In genomic region chr16:68332411-68333121, GRCh38 we compare ENCODE assay signal across 9 cellular contexts. TPM values are rescaled to one million over a fixed set of nuclear protein-coding genes. Genes with fewer than 3 reads are reported as not detected.
DNase-seq lines count a peak whose midpoint lies in the region; ATAC-seq and TF ChIP-seq lines count a peak whose summit lies in the region.
"Had no signal": no experiment of that assay in that cellular context is flagged by ENCODE, and none has a peak within 500 bp of the region (broad histone marks: within the 10 kb centered on the region; RNA-seq: fewer than 3 reads in every experiment).

No MANE protein-coding gene starts in this region.

- no peak overlapping the region for H3K4me3 ChIP-seq in fibroblast of villous mesenchyme (ENCODE audit: low read depth, low read length)
- no peak overlapping the region for H3K4me3 ChIP-seq in gastrocnemius medialis
- H3K4me3 ChIP-seq in H7 (ENCODE audit: insufficient read depth, low read depth, low read length), result no peak overlapping the region
- H3K4me3 ChIP-seq: SJSA1 had no signal

- in situ Hi-C loops in gastrocnemius medialis (cut with MboI; ENCODE audit: low sequenced_read_pairs in 4 of 4), result loop anchor here in 2 of 4 donors (5.0 to 25.0 kb wide), 2 partner anchors 70 to 245 kb away; partner anchors contain the start of genes NFATC3 (in 2 of the 2) and SLC7A6 (in 1 of the 2)

- H3K36me3 Mint-ChIP-seq in HFFc6 (ENCODE audit: low read depth), result peaks cover 15% of the 10 kb centered on the region; the same call in 1 of the 2 replicates

- H3K9me3 ChIP-seq in gastrocnemius medialis, result no peaks in the 10 kb centered on the region
- H3K9me3 ChIP-seq: SJSA1 had no signal

- peaks cover 0 to 30% of the 10 kb centered on the region in 2 donors for H3K4me1 ChIP-seq in gastrocnemius medialis

- H3K27ac ChIP-seq in gastrocnemius medialis, result peak overlapping the region; percentile 26 to 66 (median 58)
- H3K27ac ChIP-seq: SJSA1 had no signal

- no peaks in the 10 kb centered on the region for H3K9me3 Mint-ChIP-seq in HFFc6

- H3K27me3 ChIP-seq in gastrocnemius medialis (no peaks in the 10 kb centered on the region), H7 (ENCODE audit: control insufficient read depth, insufficient read depth, low read length) (no peaks in the 10 kb centered on the region)
- H3K27me3 ChIP-seq: SJSA1 had no signal

- H3K27ac Mint-ChIP-seq in HFFc6, result peak overlapping the region; percentile 85

- DNase-seq in HFFc6 (no peak), SIG-M5 (lab: John Stamatoyannopoulos, UW) (peak; percentile 12), fibroblast of villous mesenchyme (ENCODE audit: low read depth) (peak; percentile 82), gastrocnemius medialis (peak; percentile 26 to 42), NCI-H345 (lab: John Stamatoyannopoulos, UW) (no peak), H7 (no peak), NCI-H82 treated with DMSO at 0.1 percent for 48 hours (lab: John Stamatoyannopoulos, UW; ENCODE audit: unreplicated experiment) (no peak)
- no peak for DNase-seq in activated effector memory CD4-positive, alpha-beta T cell treated with Interleukin-2 at 50 U/mL for 16 hours

- ATAC-seq in gastrocnemius medialis, result peak in 1 of 2 donors; percentile 5

- TF ChIP-seq CTCF in HFFc6 (IDR thresholded peaks at IDR 0.05) (no peak), fibroblast of villous mesenchyme (IDR thresholded peaks at IDR 0.05; ENCODE audit: insufficient read depth, low read depth, low read length) (no peak), gastrocnemius medialis (IDR thresholded peaks at IDR 0.05 in 4 of 5, conservative IDR thresholded peaks at IDR 0.05 in 1 of 5) (no peak)

- H3K27me3 Mint-ChIP-seq in HFFc6 (ENCODE audit: insufficient read depth), result no peaks in the 10 kb centered on the region

- peaks cover 51% of the 10 kb centered on the region for H3K4me1 Mint-ChIP-seq in HFFc6 (ENCODE audit: low read depth)

- H3K4me3 Mint-ChIP-seq in HFFc6, result peak overlapping the region; percentile 51

- H3K36me3 ChIP-seq in gastrocnemius medialis (peaks cover 0 to 3% of the 10 kb centered on the region in 2 donors), H7 (replicated peaks; ENCODE audit: control insufficient read depth, insufficient read depth, low read length) (peaks cover 7% of the 10 kb centered on the region)

- intact Hi-C loops in gastrocnemius medialis (cut with DNase I; ENCODE audit: low total_unique reads), result no loop called here

- TF ChIP-seq POLR2A in gastrocnemius medialis (IDR thresholded peaks at IDR 0.05), result peak in 1 of 2 donors; percentile 15

RNA-seq across cellular contexts. Expression of gene PRMT7, which starts 21.7 kb away (rescaled TPM):
- total RNA-seq in HFFc6 (2021; fragmentation: NEBNext Ultra II Directional; extraction: Animal tissue kit (Norgen Biotek cat#: 25700)), result 10 to 100 TPM; 32.1 to 37.7 (median 36.4) TPM
- total RNA-seq in fibroblast of villous mesenchyme (42.7 and 42.8 TPM in 2 replicates), gastrocnemius medialis (10 to 100 TPM; 22.2 to 41.0 (median 32.8) TPM)
- 34.6 and 56.5 TPM in 2 replicates for total RNA-seq in H7 (2014; rRNA removed; shearing (Covaris generic))

RNA-seq across cellular contexts. Expression of gene SLC7A6OS, which starts 21.8 kb away (rescaled TPM):
- total RNA-seq in HFFc6 (2021; fragmentation: NEBNext Ultra II Directional; extraction: Animal tissue kit (Norgen Biotek cat#: 25700)), result 10 to 100 TPM; 10.5 to 16.2 (median 13.7) TPM
- total RNA-seq in fibroblast of villous mesenchyme (14.2 and 16.8 TPM in 2 replicates), gastrocnemius medialis (1 to 10 TPM; 5.0 to 8.8 (median 7.3) TPM)
- total RNA-seq in H7 (2014; rRNA removed; shearing (Covaris generic)), result 15.8 and 20.7 TPM in 2 replicates

Comparison
In these comparisons a context has a peak if more than half of its experiments do, and no peak if none do; other contexts are left out.
1. DNase-seq: peak in SIG-M5 (single experiment), fibroblast of villous mesenchyme (single experiment) and gastrocnemius medialis (2 of 2); none in HFFc6 (single experiment), NCI-H345 (single experiment), H7 (single experiment), NCI-H82 treated with DMSO at 0.1 percent for 48 hours (single experiment) and activated effector memory CD4-positive, alpha-beta T cell treated with Interleukin-2 at 50 U/mL for 16 hours (single experiment).